ENCODE assay signal across 1 cellular context in the genomic region with DNA sequence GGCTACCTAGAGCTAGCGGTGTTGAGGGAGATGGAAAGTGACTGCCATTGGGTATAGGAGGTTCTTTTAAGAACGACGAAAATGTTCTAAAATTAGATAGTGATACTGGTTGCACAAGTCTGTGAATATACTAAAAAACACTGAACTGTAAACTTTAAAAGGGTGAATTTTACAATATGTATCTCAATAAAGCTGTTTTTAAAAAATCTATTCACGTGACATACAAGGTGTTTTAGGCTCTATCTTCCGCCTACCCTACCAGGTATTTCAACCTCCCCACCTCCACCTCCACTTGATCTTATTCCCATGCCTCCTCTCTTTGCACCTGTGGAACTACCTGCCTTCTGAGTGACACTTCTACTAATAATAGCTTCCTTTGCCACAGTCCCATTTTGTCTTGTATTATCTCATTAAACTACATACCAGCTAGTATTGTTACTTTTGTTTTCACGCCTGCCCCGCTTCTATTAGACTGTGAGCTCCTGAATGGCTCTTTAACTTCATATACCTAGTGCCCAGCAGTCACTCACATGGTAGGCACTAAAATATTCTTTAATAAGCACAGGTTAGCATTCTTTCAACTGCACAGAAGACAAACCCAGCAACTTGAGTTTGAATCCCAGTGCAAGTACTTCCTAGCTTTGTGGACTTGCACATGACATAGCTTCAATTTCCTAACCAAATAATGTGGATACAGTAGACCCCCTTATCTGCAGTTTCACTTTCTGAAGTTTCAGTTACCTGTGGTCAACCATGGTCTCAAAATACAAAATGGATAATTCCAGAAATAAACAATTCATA.
A peak's percentile ranks its signal among the peaks of the same experiment; 100 is the strongest.
TF ChIP-seq lines count a peak whose summit lies in the region.

No MANE protein-coding gene starts in this region.

TF ChIP-seq in HEK293, 187 proteins besides CTCF, POLR2A, EP300 and RAD21:
- TF ChIP-seq ZFP41 (tag by site-specific recombination; IDR thresholded peaks at IDR 0.05; ENCODE audit: borderline replicate concordance) (no peak), ZNF664 (tag by site-specific recombination; IDR thresholded peaks at IDR 0.05) (peak; percentile 88), ZNF596 (tag by site-specific recombination; IDR thresholded peaks at IDR 0.05) (0 out of 2 replicates have a peak, but pooled peaks have one; percentile 20)
- TF ChIP-seq, protein P1, sequence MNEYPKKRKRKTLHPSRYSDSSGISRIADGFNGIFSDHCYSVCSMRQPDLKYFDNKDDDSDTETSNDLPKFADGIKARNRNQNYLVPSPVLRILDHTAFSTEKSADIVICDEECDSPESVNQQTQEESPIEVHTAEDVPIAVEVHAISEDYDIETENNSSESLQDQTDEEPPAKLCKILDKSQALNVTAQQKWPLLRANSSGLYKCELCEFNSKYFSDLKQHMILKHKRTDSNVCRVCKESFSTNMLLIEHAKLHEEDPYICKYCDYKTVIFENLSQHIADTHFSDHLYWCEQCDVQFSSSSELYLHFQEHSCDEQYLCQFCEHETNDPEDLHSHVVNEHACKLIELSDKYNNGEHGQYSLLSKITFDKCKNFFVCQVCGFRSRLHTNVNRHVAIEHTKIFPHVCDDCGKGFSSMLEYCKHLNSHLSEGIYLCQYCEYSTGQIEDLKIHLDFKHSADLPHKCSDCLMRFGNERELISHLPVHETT (tag by site-specific recombination; IDR thresholded peaks at IDR 0.05) = no peak
